ENCODE assay signal across 8 cellular contexts in genomic region chr5:169847519-169847918, GRCh38.
"Had no signal": no experiment of that assay in that cellular context is flagged by ENCODE, and none has a peak within 500 bp of the region (broad histone marks: within the 10 kb centered on the region; RNA-seq: fewer than 3 reads in every experiment).

No MANE protein-coding gene starts in this region.

- DNase-seq: GM23248, GOT3, H7 had no signal

- H2AFZ ChIP-seq: GM23248 had no signal

- H3K9me3 ChIP-seq: HAP-1 had no signal

- H3K4me3 ChIP-seq: GM23248, HAP-1 had no signal

- ATAC-seq: HCT116, HepG2 had no signal

- H3K36me3 ChIP-seq: HAP-1 had no signal

- H3K27ac ChIP-seq: GM23248, HL-60 had no signal

- H3K27me3 Mint-ChIP-seq: IgD-negative memory B cell had no signal

- H3K4me3 Mint-ChIP-seq: IgD-negative memory B cell had no signal

- H3K27ac Mint-ChIP-seq: IgD-negative memory B cell had no signal

- H3K4me1 ChIP-seq: HAP-1 had no signal
